ENCODE assay signal across 8 cellular contexts in the genomic region with DNA sequence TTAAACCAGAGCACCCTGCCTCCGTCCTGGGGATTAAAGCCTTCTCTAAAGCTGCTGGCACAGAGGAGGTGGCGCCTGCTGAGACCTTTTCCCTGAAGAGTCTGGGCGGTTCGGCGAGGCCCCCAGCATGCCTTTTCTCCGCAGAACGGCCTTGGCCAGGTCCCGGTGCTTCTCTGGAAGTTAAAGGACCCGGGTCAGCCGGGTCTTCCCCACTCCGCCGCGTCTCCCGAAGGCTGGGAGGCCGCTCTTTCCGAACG. TPM values are rescaled to one million over a fixed set of nuclear protein-coding genes. Genes with fewer than 3 reads are reported as not detected.
DNase-seq lines count a peak whose midpoint lies in the region; ATAC-seq and TF ChIP-seq lines count a peak whose summit lies in the region.

No MANE protein-coding gene starts in this region.

- TF ChIP-seq CTCF in CD8-positive, alpha-beta T cell (IDR thresholded peaks at IDR 0.05) = no peak
- no peak for TF ChIP-seq CTCF in OCI-LY3 (IDR thresholded peaks at IDR 0.05; ENCODE audit: low read depth, low read length)
- TF ChIP-seq CTCF in breast epithelium (IDR thresholded peaks at IDR 0.05) = no peak

- peak overlapping the region; percentile 99; the same call in 1 of the 2 replicates for H2AFZ ChIP-seq in OCI-LY3 (ENCODE audit: low read depth, low read length)

- CTCF ChIA-PET in CD8-positive, alpha-beta T cell (lab: Charles Lee) = interaction anchor here (0.7 to 12.2 kb wide), 11 partner anchors 9 to 135 kb away, joined by 3 to 103 read pairs (median 4); no protein-coding TSS in a partner anchor

- POLR2A ChIA-PET in CD8-positive, alpha-beta T cell (lab: Charles Lee) = interaction anchor here (1.0 to 2.3 kb wide), 15 partner anchors 12 to 548 kb away, joined by 3 to 12 read pairs (median 3); partner anchors contain the start of genes ARID3B, CLK3, COX5A and SCAMP2

- peak; percentile 42 for ATAC-seq in CD8-positive, alpha-beta T cell
- peak; percentile 11 for ATAC-seq in GM21825 (IDR thresholded peaks at IDR 0.05; ENCODE audit: unreplicated experiment)
- peak; percentile 53 for ATAC-seq in stimulated activated effector memory CD8-positive, alpha-beta T cell treated with anti-CD3 and anti-CD28 coated beads, Interleukin-12 subunit alpha, Interleukin-12 subunit beta, amount 100 ng/mL, for 72 hours

- H3K27ac ChIP-seq in CD8-positive, alpha-beta T cell (ENCODE audit: low read depth, low read length) = peak overlapping the region; percentile 82
- peak overlapping the region; percentile 72 for H3K27ac ChIP-seq in OCI-LY3 (ENCODE audit: low read length)
- peak overlapping the region; percentile 93 to 97 for H3K27ac ChIP-seq in breast epithelium
- H3K27ac ChIP-seq in layer of hippocampus (ENCODE audit: low read depth, low read length) = peak overlapping the region; percentile 86

- no peaks in the 10 kb centered on the region for H3K27me3 Mint-ChIP-seq in CD8-positive, alpha-beta T cell (ENCODE audit: low read depth)

- H3K4me1 Mint-ChIP-seq in CD8-positive, alpha-beta T cell (ENCODE audit: low read depth) = peaks cover 46% of the 10 kb centered on the region
- H3K4me1 Mint-ChIP-seq in stimulated activated effector memory CD8-positive, alpha-beta T cell treated with anti-CD3 and anti-CD28 coated beads, Interleukin-12 subunit alpha, Interleukin-12 subunit beta, amount 100 ng/mL, for 72 hours = peaks cover 41% of the 10 kb centered on the region

- peak overlapping the region; percentile 53 for H3K27ac Mint-ChIP-seq in CD8-positive, alpha-beta T cell
- peak overlapping the region; percentile 99 for H3K27ac Mint-ChIP-seq in stimulated activated effector memory CD8-positive, alpha-beta T cell treated with anti-CD3 and anti-CD28 coated beads, Interleukin-12 subunit alpha, Interleukin-12 subunit beta, amount 100 ng/mL, for 72 hours

- H3K36me3 ChIP-seq in CD8-positive, alpha-beta T cell (ENCODE audit: insufficient read depth, low read length) = no peaks in the 10 kb centered on the region
- H3K36me3 ChIP-seq in OCI-LY3 (replicated peaks; ENCODE audit: low read depth, low read length) (peaks cover 46% of the 10 kb centered on the region), breast epithelium (no peaks in the 10 kb centered on the region)

- intact Hi-C loops in CD8-positive, alpha-beta T cell (cut with DNase I, micrococcal nuclease) = loop anchor here (1.0 to 10.0 kb wide), 7 partner anchors 15 to 299 kb away; partner anchors contain the start of genes COX5A (in 2 of the 2), MPI (in 2 of the 2), SCAMP2 (in 2 of the 2) and C15orf39 (in 1 of the 2)
- intact Hi-C loops in breast epithelium (cut with DNase I; ENCODE audit: low total_unique reads) = no loop called here

- H3K9ac ChIP-seq in OCI-LY3 (ENCODE audit: low read length) = peak overlapping the region; percentile 94

- peak in 2 of 7 experiments; percentile 22 to 37 for DNase-seq in CD8-positive, alpha-beta T cell
- no peak for DNase-seq in breast epithelium (ENCODE audit: low spot score in 2 of 2)
- peak in 1 of 2 donors; percentile 73 for DNase-seq in stimulated activated effector memory CD8-positive, alpha-beta T cell treated with anti-CD3 and anti-CD28 coated beads, Interleukin-12 subunit alpha, Interleukin-12 subunit beta, amount 100 ng/mL, for 72 hours (ENCODE audit: low spot score in 2 of 2)
- no peak for DNase-seq in NK-92 (lab: John Stamatoyannopoulos, UW; ENCODE audit: unreplicated experiment)
- DNase-seq in NCI-H526 treated with DMSO at 0.1 percent for 48 hours (lab: John Stamatoyannopoulos, UW) = no peak

- no peak for TF ChIP-seq POLR2A in breast epithelium (IDR thresholded peaks at IDR 0.05)

- no peaks in the 10 kb centered on the region for H3K9me3 Mint-ChIP-seq in CD8-positive, alpha-beta T cell
- no peaks in the 10 kb centered on the region for H3K9me3 Mint-ChIP-seq in stimulated activated effector memory CD8-positive, alpha-beta T cell treated with anti-CD3 and anti-CD28 coated beads, Interleukin-12 subunit alpha, Interleukin-12 subunit beta, amount 100 ng/mL, for 72 hours

- peaks cover 37% of the 10 kb centered on the region for H3K36me3 Mint-ChIP-seq in CD8-positive, alpha-beta T cell
- peaks cover 44% of the 10 kb centered on the region for H3K36me3 Mint-ChIP-seq in stimulated activated effector memory CD8-positive, alpha-beta T cell treated with anti-CD3 and anti-CD28 coated beads, Interleukin-12 subunit alpha, Interleukin-12 subunit beta, amount 100 ng/mL, for 72 hours

- H3K4me1 ChIP-seq in CD8-positive, alpha-beta T cell (ENCODE audit: insufficient read depth, low read length) = peaks cover 32% of the 10 kb centered on the region
- H3K4me1 ChIP-seq in OCI-LY3 (ENCODE audit: low read length) (peaks cover 42% of the 10 kb centered on the region), breast epithelium (peaks cover 2 to 9% of the 10 kb centered on the region in 2 donors)

- H4K20me1 ChIP-seq in OCI-LY3 (ENCODE audit: insufficient read depth, low read length) = no peaks in the 10 kb centered on the region

- peak overlapping the region; percentile 89 for H3K4me3 ChIP-seq in CD8-positive, alpha-beta T cell (ENCODE audit: low read depth, low read length)
- H3K4me3 ChIP-seq in OCI-LY3 (ENCODE audit: low read length) (peak overlapping the region; percentile 83), breast epithelium (peak overlapping the region; percentile 76 to 98 (median 95))

- H3K4me2 ChIP-seq in OCI-LY3 (ENCODE audit: low read length) = peak overlapping the region; percentile 78

- peaks cover 27% of the 10 kb centered on the region for H3K79me2 ChIP-seq in OCI-LY3 (ENCODE audit: low read length)

- no peaks in the 10 kb centered on the region for H3K27me3 ChIP-seq in CD8-positive, alpha-beta T cell (ENCODE audit: insufficient read depth, low read length)
- no peaks in the 10 kb centered on the region for H3K27me3 ChIP-seq in OCI-LY3 (ENCODE audit: low read depth, low read length)
- no peaks in the 10 kb centered on the region for H3K27me3 ChIP-seq in breast epithelium
- no peaks in the 10 kb centered on the region for H3K27me3 ChIP-seq in layer of hippocampus (ENCODE audit: control insufficient read depth, insufficient read depth, low read length)

- no peaks in the 10 kb centered on the region for H3K9me3 ChIP-seq in CD8-positive, alpha-beta T cell (ENCODE audit: low read length)
- H3K9me3 ChIP-seq in OCI-LY3 (ENCODE audit: insufficient read depth, low read length) = no peaks in the 10 kb centered on the region
- no peaks in the 10 kb centered on the region for H3K9me3 ChIP-seq in breast epithelium

- peak overlapping the region; percentile 94 for H3K4me3 Mint-ChIP-seq in CD8-positive, alpha-beta T cell
- H3K4me3 Mint-ChIP-seq in stimulated activated effector memory CD8-positive, alpha-beta T cell treated with anti-CD3 and anti-CD28 coated beads, Interleukin-12 subunit alpha, Interleukin-12 subunit beta, amount 100 ng/mL, for 72 hours = peak overlapping the region; percentile 98

RNA-seq across cellular contexts. Expression of gene FAM219B, which starts 0.5 kb away (rescaled TPM):
- 10 to 100 TPM; 18.6 to 22.1 TPM for total RNA-seq in CD8-positive, alpha-beta T cell
- 10 to 100 TPM; 51.4 to 72.0 (median 54.1) TPM for total RNA-seq in breast epithelium

RNA-seq across cellular contexts. Expression of gene MPI, which starts 16.3 kb away (rescaled TPM):
- 10 to 100 TPM; 18.3 to 19.9 TPM for total RNA-seq in CD8-positive, alpha-beta T cell
- 10 to 100 TPM; 42.7 to 70.1 (median 48.3) TPM for total RNA-seq in breast epithelium

RNA-seq across cellular contexts. Expression of gene COX5A, which starts 31.8 kb away (rescaled TPM):
- total RNA-seq in CD8-positive, alpha-beta T cell = 10 to 100 TPM; 40.0 to 42.6 TPM
- total RNA-seq in breast epithelium = 10 to 100 TPM; 55.6 to 73.8 (median 58.3) TPM

RNA-seq across cellular contexts. Expression of gene SCAMP2, which starts 33.0 kb away (rescaled TPM):
- total RNA-seq in CD8-positive, alpha-beta T cell = 10 to 100 TPM; 48.7 to 57.2 TPM
- total RNA-seq in breast epithelium = 10 to 100 TPM; 49.5 to 71.4 (median 69.4) TPM

RNA-seq across cellular contexts. Expression of gene RPP25, which starts 50.5 kb away (rescaled TPM):
- total RNA-seq in CD8-positive, alpha-beta T cell = under 1 TPM; 0.22 to 0.28 TPM
- 10 to 100 TPM in 2 of 3 donors, 1 to 10 TPM in 1; 7.6 to 17.1 (median 13.1) TPM for total RNA-seq in breast epithelium
